8 cellular contexts compared by ENCODE assay signal in genomic region chr6:70411948-70412796, GRCh38. TPM values are rescaled to one million over a fixed set of nuclear protein-coding genes. Genes with fewer than 3 reads are reported as not detected.
DNase-seq lines count a peak whose midpoint lies in the region; ATAC-seq and TF ChIP-seq lines count a peak whose summit lies in the region.

No MANE protein-coding gene starts in this region.

- TF ChIP-seq CTCF in HCT116 (IDR thresholded peaks at IDR 0.05 in 2 of 3, conservative IDR thresholded peaks at IDR 0.05 in 1 of 3; ENCODE audit: borderline replicate concordance in 1 of 3, insufficient read depth in 1 of 3, low read depth in 2 of 3, low read length in 2 of 3) (no peak), WI38 (IDR thresholded peaks at IDR 0.05; ENCODE audit: low read depth, low read length) (no peak)

- no peak overlapping the region for H2AFZ ChIP-seq in HCT116 (ENCODE audit: low read depth, low read length, poor library complexity, severe bottlenecking)

- H3K4me1 ChIP-seq in HCT116 (ENCODE audit: control insufficient read depth in 1 of 2, insufficient read depth in 2 of 2, low read length in 2 of 2), result peaks cover 7 to 21% of the 10 kb centered on the region in 2 experiments; a peak in 3 of 4 replicates
- no peaks in the 10 kb centered on the region for H3K4me1 ChIP-seq in right cardiac atrium (ENCODE audit: control insufficient read depth, insufficient read depth, low read length)

- CTCF ChIA-PET in HCT116 (lab: Charles Lee), result no interaction called here

- no TSS peak for BruUV-seq in HCT116 (replicated peaks; lab: Mats Ljungman, UMichigan)

- POLR2A ChIA-PET in HCT116 (lab: Charles Lee), result interaction anchor here (1.1 to 1.6 kb wide), 2 partner anchors 14 to 146 kb away, joined by 4 to 23 read pairs; no protein-coding TSS in a partner anchor

- H3K79me2 ChIP-seq in HCT116 (ENCODE audit: insufficient read depth, low read length), result peaks cover 40% of the 10 kb centered on the region

- no peak for TF ChIP-seq RAD21 in HCT116 (IDR thresholded peaks at IDR 0.05; ENCODE audit: low read depth)

- no peak for TF ChIP-seq POLR2A in HCT116 (IDR thresholded peaks at IDR 0.05; ENCODE audit: borderline replicate concordance, extremely low read depth, insufficient read depth, insufficient read length)

- intact Hi-C loops in HCT116 (cut with micrococcal nuclease) (no loop called here), right cardiac atrium (cut with DNase I) (no loop called here)

- no peak for ATAC-seq in HCT116
- no peak for ATAC-seq in right cardiac atrium

- H3K4me2 ChIP-seq in HCT116 (ENCODE audit: low read length), result peak overlapping the region; percentile 80

- peak overlapping the region; percentile 53; the same call in 1 of the 2 replicates for H3K27ac ChIP-seq in HCT116 (ENCODE audit: low read depth, low read length)
- no peak overlapping the region for H3K27ac ChIP-seq in right cardiac atrium (ENCODE audit: low read length)
- H3K27ac ChIP-seq in skin epidermis, result peak overlapping the region in 20 of 21 experiments; percentile 24 to 95 (median 88)

- in situ Hi-C loops in G401 (cut with HindIII; ENCODE audit: low sequenced_read_pairs), result no loop called here

- H3K9ac ChIP-seq in HCT116 (ENCODE audit: low read length), result peak overlapping the region; percentile 84

- H3K9me3 ChIP-seq in HCT116 (ENCODE audit: control insufficient read depth in 1 of 2, insufficient read depth in 1 of 2, low read depth in 1 of 2, low read length in 2 of 2), result no peaks in the 10 kb centered on the region
- H3K9me3 ChIP-seq in right cardiac atrium (ENCODE audit: control insufficient read depth, low read length), result no peaks in the 10 kb centered on the region

- 90% methylated on average over 14 of the region's 14 CpGs for WGBS in right cardiac atrium

- RAD21 ChIA-PET in HCT116 (lab: Charles Lee; ENCODE audit: low non-redundant PET in 1 of 2, low total read pairs in 2 of 2, uncharacterized antibody in 2 of 2, unreplicated experiment in 2 of 2), result no interaction called here

- DNase-seq in HCT116 (ENCODE audit: low read depth, low spot score) (no peak), right cardiac atrium (no peak), Ammon's horn (ENCODE audit: low spot score) (no peak), kidney tubule cell (ENCODE audit: low spot score) (no peak), G401 (ENCODE audit: low spot score) (no peak), CD1c-positive myeloid dendritic cell (ENCODE audit: extremely low spot score) (no peak)

- H3K9me2 ChIP-seq in HCT116 (ENCODE audit: insufficient read depth), result no peaks in the 10 kb centered on the region

- no peaks in the 10 kb centered on the region; a peak in 1 of 4 replicates for H3K36me3 ChIP-seq in HCT116 (ENCODE audit: control insufficient read depth in 1 of 2, insufficient read depth in 2 of 2, low read length in 2 of 2)

- H3K27me3 ChIP-seq in HCT116 (ENCODE audit: insufficient read depth, low read length) (no peaks in the 10 kb centered on the region), right cardiac atrium (ENCODE audit: control insufficient read depth, insufficient read depth) (no peaks in the 10 kb centered on the region)

- H3K4me3 ChIP-seq in HCT116 (replicated peaks in 1 of 2; ENCODE audit: low read depth in 1 of 2, low read length in 2 of 2), result peak overlapping the region; percentile 66 to 95
- peak overlapping the region; percentile 95 for H3K4me3 ChIP-seq in WI38 (ENCODE audit: low read depth, low read length)
- peak overlapping the region; percentile 93 for H3K4me3 ChIP-seq in right cardiac atrium (ENCODE audit: low read length)
- H3K4me3 ChIP-seq in skin epidermis, result peak overlapping the region; percentile 81 to 97 (median 89)

- H4K20me1 ChIP-seq in HCT116 (ENCODE audit: insufficient read depth), result no peaks in the 10 kb centered on the region

TF ChIP-seq in HCT116, 20 proteins besides CTCF, POLR2A, EP300 and RAD21:
- no peak for TF ChIP-seq SRF (IDR thresholded peaks at IDR 0.05; ENCODE audit: low read depth)
TF ChIP-seq in HCT116: peak in this region for 0.

RNA-seq across cellular contexts. Expression of gene FAM135A, which starts 1.1 kb away (rescaled TPM):
- 20.8 TPM for total RNA-seq in HCT116 (2021; ENCODE audit: unreplicated experiment)
- 3.7 and 4.7 TPM in 2 replicates for polyA plus RNA-seq in HCT116 (2012)
- 10 to 100 TPM; 16.5 to 19.3 (median 18.1) TPM for total RNA-seq in right cardiac atrium
- 7.7 TPM for polyA plus RNA-seq in right cardiac atrium
- 25.9 and 53.4 TPM in 2 replicates for total RNA-seq in G401 (2014; rRNA removed; shearing (Covaris generic))
